ENCODE assay signal across 12 cellular contexts in genomic region chr2:165743442-165743841, GRCh38. TPM values are rescaled to one million over a fixed set of nuclear protein-coding genes. Genes with fewer than 3 reads are reported as not detected.
DNase-seq lines count a peak whose midpoint lies in the region; ATAC-seq and TF ChIP-seq lines count a peak whose summit lies in the region.
"Had no signal": no experiment of that assay in that cellular context is flagged by ENCODE, and none has a peak within 500 bp of the region (broad histone marks: within the 10 kb centered on the region; RNA-seq: fewer than 3 reads in every experiment).

No MANE protein-coding gene starts in this region.

- no peak overlapping the region for H3K4me3 ChIP-seq in Caco-2 (ENCODE audit: low read depth, low read length)
- H3K4me3 ChIP-seq: lung, skin epidermis had no signal

- intact Hi-C loops in Caco-2 (cut with micrococcal nuclease; ENCODE audit: unreplicated experiment) (no loop called here), sciatic nerve (cut with DNase I) (no loop called here)

- peaks cover 0 to 4% (median 0%) of the 10 kb centered on the region in 7 donors for H3K9me3 Mint-ChIP-seq in naive B cell
- H3K9me3 Mint-ChIP-seq in stimulated activated effector memory CD8-positive, alpha-beta T cell treated with anti-CD3 and anti-CD28 coated beads, Interleukin-12 subunit alpha, Interleukin-12 subunit beta, amount 100 ng/mL, for 72 hours, result peaks cover 4% of the 10 kb centered on the region
- no peaks in the 10 kb centered on the region for H3K9me3 Mint-ChIP-seq in Caco-2 (ENCODE audit: unreplicated experiment)

- peaks cover 12 to 19% of the 10 kb centered on the region in 2 donors for H3K36me3 Mint-ChIP-seq in naive B cell
- peaks cover 20% of the 10 kb centered on the region for H3K36me3 Mint-ChIP-seq in stimulated activated effector memory CD8-positive, alpha-beta T cell treated with anti-CD3 and anti-CD28 coated beads, Interleukin-12 subunit alpha, Interleukin-12 subunit beta, amount 100 ng/mL, for 72 hours
- H3K36me3 Mint-ChIP-seq in Caco-2 (ENCODE audit: insufficient read depth, unreplicated experiment), result peaks cover 12% of the 10 kb centered on the region

- H3K27me3 Mint-ChIP-seq in naive B cell (no peaks in the 10 kb centered on the region), Caco-2 (ENCODE audit: insufficient read depth, unreplicated experiment) (no peaks in the 10 kb centered on the region)

- CTCF ChIA-PET in Caco-2 (lab: Charles Lee), result no interaction called here

- H3K27me3 ChIP-seq in Caco-2 (replicated peaks; ENCODE audit: control insufficient read depth, insufficient read depth, low read length), result no peaks in the 10 kb centered on the region

- H3K27ac Mint-ChIP-seq in naive B cell, result peak overlapping the region in 5 of 6 donors; percentile 21 to 84 (median 76)
- H3K27ac Mint-ChIP-seq in stimulated activated effector memory CD8-positive, alpha-beta T cell treated with anti-CD3 and anti-CD28 coated beads, Interleukin-12 subunit alpha, Interleukin-12 subunit beta, amount 100 ng/mL, for 72 hours, result no peak overlapping the region
- H3K27ac Mint-ChIP-seq in Caco-2 (ENCODE audit: unreplicated experiment), result no peak overlapping the region

- H3K9me3 ChIP-seq in Caco-2, result no peaks in the 10 kb centered on the region

- peaks cover 9 to 20% (median 11%) of the 10 kb centered on the region in 3 donors for H3K4me1 Mint-ChIP-seq in naive B cell
- no peaks in the 10 kb centered on the region for H3K4me1 Mint-ChIP-seq in stimulated activated effector memory CD8-positive, alpha-beta T cell treated with anti-CD3 and anti-CD28 coated beads, Interleukin-12 subunit alpha, Interleukin-12 subunit beta, amount 100 ng/mL, for 72 hours
- H3K4me1 Mint-ChIP-seq in Caco-2 (ENCODE audit: low read depth, unreplicated experiment), result no peaks in the 10 kb centered on the region

- no TSS peak for BruUV-seq in Caco-2 (replicated peaks; lab: Mats Ljungman, UMichigan)

- H3K4me3 Mint-ChIP-seq in naive B cell (peak overlapping the region in 1 of 8 donors; percentile 5), Caco-2 (ENCODE audit: unreplicated experiment) (no peak overlapping the region)
- H3K4me3 Mint-ChIP-seq in stimulated activated effector memory CD8-positive, alpha-beta T cell treated with anti-CD3 and anti-CD28 coated beads, Interleukin-12 subunit alpha, Interleukin-12 subunit beta, amount 100 ng/mL, for 72 hours, result no peak overlapping the region

- no peaks in the 10 kb centered on the region; the same call in 1 of the 2 replicates for H3K36me3 ChIP-seq in Caco-2 (ENCODE audit: control insufficient read depth, insufficient read depth, low read length)

- no peaks in the 10 kb centered on the region for H3K4me1 ChIP-seq in Caco-2

- POLR2A ChIA-PET in Caco-2 (lab: Charles Lee), result no interaction called here

- ATAC-seq in GM19328 (IDR thresholded peaks at IDR 0.05; ENCODE audit: unreplicated experiment) (peak; percentile 92), HG02798 (IDR thresholded peaks at IDR 0.05; ENCODE audit: poor library complexity, unreplicated experiment) (peak; percentile 88), HG03575 (IDR thresholded peaks at IDR 0.05; ENCODE audit: extremely low read depth, insufficient number of reproducible peaks, low FRiP score, unreplicated experiment) (peak; percentile 93), naive B cell (ENCODE audit: low read depth in 2 of 2) (peak; percentile 100), sciatic nerve (no peak)
- ATAC-seq in stimulated activated effector memory CD8-positive, alpha-beta T cell treated with anti-CD3 and anti-CD28 coated beads, Interleukin-12 subunit alpha, Interleukin-12 subunit beta, amount 100 ng/mL, for 72 hours, result no peak

- TF ChIP-seq CTCF in Caco-2 (IDR thresholded peaks at IDR 0.05; ENCODE audit: insufficient read depth in 1 of 2, low read depth in 1 of 2, low read length in 1 of 2, severe bottlenecking in 1 of 2, unreplicated experiment in 1 of 2), result no peak

- DNase-seq in naive B cell (peak; percentile 64), HuH-7 (ENCODE audit: low spot score) (no peak), Caco-2 (no peak), sciatic nerve (ENCODE audit: low spot score) (no peak)
- no peak for DNase-seq in stimulated activated effector memory CD8-positive, alpha-beta T cell treated with anti-CD3 and anti-CD28 coated beads, Interleukin-12 subunit alpha, Interleukin-12 subunit beta, amount 100 ng/mL, for 72 hours (ENCODE audit: low spot score in 2 of 2)
- DNase-seq: IMR-90; NK-92 treated with Interleukin-12 subunit alpha and Interleukin-12 subunit beta, amount 100 ng/mL, for 24 hours had no signal

RNA-seq across cellular contexts. Expression of gene GALNT3, which starts 50.6 kb away (rescaled TPM):
- 1 to 10 TPM; 2.7 to 7.0 (median 5.2) TPM for polyA plus RNA-seq in naive B cell (ENCODE audit: low read depth in 6 of 6)
- 17.2 and 19.0 TPM in 2 replicates for total RNA-seq in Caco-2 (2022)
- 2.5 TPM for total RNA-seq in sciatic nerve

Comparison
In these comparisons a context has a peak if more than half of its experiments do, and no peak if none do; other contexts are left out.
1. ATAC-seq: peak in GM19328 (single experiment), HG02798 (single experiment), HG03575 (single experiment) and naive B cell (2 of 2); none in stimulated activated effector memory CD8-positive, alpha-beta T cell treated with anti-CD3 and anti-CD28 coated beads, Interleukin-12 subunit alpha, Interleukin-12 subunit beta, amount 100 ng/mL, for 72 hours (single experiment) and sciatic nerve (single experiment).
2. H3K27ac Mint-ChIP-seq: peak in naive B cell (5 of 6); none in stimulated activated effector memory CD8-positive, alpha-beta T cell treated with anti-CD3 and anti-CD28 coated beads, Interleukin-12 subunit alpha, Interleukin-12 subunit beta, amount 100 ng/mL, for 72 hours (single experiment) and Caco-2 (single experiment).